8 cellular contexts compared by ENCODE assay signal in genomic region chr2:17877811-17878221, GRCh38. TPM values are rescaled to one million over a fixed set of nuclear protein-coding genes. Genes with fewer than 3 reads are reported as not detected.
A peak's percentile ranks its signal among the peaks of the same experiment; 100 is the strongest.
DNase-seq lines count a peak whose midpoint lies in the region; ATAC-seq, FAIRE-seq and TF ChIP-seq lines count a peak whose summit lies in the region.

No MANE protein-coding gene starts in this region.

- 10% methylated on average over 16 of the region's 20 CpGs for WGBS in esophagus muscularis mucosa

- intact Hi-C loops in esophagus muscularis mucosa (cut with DNase I): loop anchor here (5.0 kb wide), 1 partner anchor 99 kb away; no protein-coding TSS in a partner anchor

- ATAC-seq in HG02970 (IDR thresholded peaks at IDR 0.05; ENCODE audit: low FRiP score, unreplicated experiment) (peak; percentile 6), omental fat pad (ENCODE audit: low FRiP score) (peak; percentile 31)

- peaks cover 94% of the 10 kb centered on the region for H3K27me3 ChIP-seq in ACC112 (ENCODE audit: insufficient read depth, low read length)
- no peaks in the 10 kb centered on the region for H3K27me3 ChIP-seq in SJCRH30
- no peaks in the 10 kb centered on the region for H3K27me3 ChIP-seq in esophagus muscularis mucosa

- H3K4me3 ChIP-seq in ACC112 (ENCODE audit: low read depth, low read length): peak overlapping the region; percentile 73
- peak overlapping the region; percentile 88 for H3K4me3 ChIP-seq in SJCRH30
- H3K4me3 ChIP-seq in esophagus muscularis mucosa: peak overlapping the region; percentile 67 to 81 (median 77)

- TF ChIP-seq CTCF in esophagus muscularis mucosa (IDR thresholded peaks at IDR 0.05): no peak
- TF ChIP-seq CTCF in omental fat pad (IDR thresholded peaks at IDR 0.05): no peak

- H3K9me3 ChIP-seq in SJCRH30 (replicated peaks) (no peaks in the 10 kb centered on the region), esophagus muscularis mucosa (no peaks in the 10 kb centered on the region)

- peak overlapping the region; percentile 91 for H2AFZ ChIP-seq in ACC112 (ENCODE audit: low read length, unreplicated experiment)

- H3K79me2 ChIP-seq in ACC112 (ENCODE audit: control insufficient read depth, insufficient read depth, low read length, unreplicated experiment): no peaks in the 10 kb centered on the region

- H3K36me3 ChIP-seq in ACC112 (ENCODE audit: insufficient read depth, low read length) (no peaks in the 10 kb centered on the region), SJCRH30 (peaks cover 6% of the 10 kb centered on the region; the same call in 1 of the 2 replicates), esophagus muscularis mucosa (no peaks in the 10 kb centered on the region)

- H3K27ac ChIP-seq in ACC112 (ENCODE audit: low read depth, low read length): no peak overlapping the region
- H3K27ac ChIP-seq in SJCRH30: peak overlapping the region; percentile 47
- peak overlapping the region; percentile 44 to 82 (median 68) for H3K27ac ChIP-seq in esophagus muscularis mucosa (replicated peaks in 1 of 4)

- TF ChIP-seq EP300 in esophagus muscularis mucosa (IDR thresholded peaks at IDR 0.05): no peak

- peak; percentile 12 for DNase-seq in GM18507 (ENCODE audit: extremely low spot score, insufficient read length, low read depth)
- DNase-seq in SJCRH30: peak; percentile 31 to 55
- no peak for DNase-seq in esophagus muscularis mucosa (ENCODE audit: extremely low spot score)
- no peak for DNase-seq in omental fat pad (ENCODE audit: low spot score)
- no peak for DNase-seq in NCI-H128 (lab: John Stamatoyannopoulos, UW; ENCODE audit: unreplicated experiment)
- DNase-seq in NCI-H2171 treated with DMSO at 0.1 percent for 48 hours (lab: John Stamatoyannopoulos, UW): no peak

- TF ChIP-seq POLR2A in esophagus muscularis mucosa (IDR thresholded peaks at IDR 0.05; ENCODE audit: low read depth): no peak

- FAIRE-seq in GM18507 (lab: Jason Lieb, UNC): no peak

- peaks cover 3% of the 10 kb centered on the region for H3K4me1 ChIP-seq in ACC112 (ENCODE audit: control insufficient read depth, insufficient read depth, low read length, unreplicated experiment)
- 0 out of 2 replicates have a peak, but pooled peaks cover 6% of the 10 kb centered on the region for H3K4me1 ChIP-seq in SJCRH30
- peaks cover 10 to 31% (median 29%) of the 10 kb centered on the region in 4 donors for H3K4me1 ChIP-seq in esophagus muscularis mucosa

RNA-seq across cellular contexts. Expression of gene KCNS3, which starts 0.7 kb away (rescaled TPM):
- total RNA-seq in SJCRH30 (2014; rRNA removed; shearing (Covaris generic)): 90.2 and 98.4 TPM in 2 replicates
- 10 to 100 TPM; 14.6 to 37.4 (median 24.3) TPM for total RNA-seq in esophagus muscularis mucosa
- 10 to 100 TPM in 2 of 4 donors, 1 to 10 TPM in 2; 4.8 to 17.8 (median 9.5) TPM for total RNA-seq in omental fat pad

Comparison
In these comparisons a context has a peak if more than half of its experiments do, and no peak if none do; other contexts are left out.
1. DNase-seq: peak in GM18507 (single experiment) and SJCRH30 (2 of 2); none in esophagus muscularis mucosa (single experiment), omental fat pad (single experiment), NCI-H128 (single experiment) and NCI-H2171 treated with DMSO at 0.1 percent for 48 hours (single experiment).
2. Peak in every context shown above with its lines, with median percentiles within 50 percentile points of each other: H3K4me3 ChIP-seq.